ENCODE assay signal across 9 cellular contexts in genomic region chr17:10149573-10150399, GRCh38. TPM values are rescaled to one million over a fixed set of nuclear protein-coding genes. Genes with fewer than 3 reads are reported as not detected.
A peak's percentile ranks its signal among the peaks of the same experiment; 100 is the strongest.
DNase-seq lines count a peak whose midpoint lies in the region; ATAC-seq and TF ChIP-seq lines count a peak whose summit lies in the region.
"Had no signal": no experiment of that assay in that cellular context is flagged by ENCODE, and none has a peak within 500 bp of the region (broad histone marks: within the 10 kb centered on the region; RNA-seq: fewer than 3 reads in every experiment).

No MANE protein-coding gene starts in this region.

- CTCF ChIA-PET in activated naive CD4-positive, alpha-beta T cell treated with anti-CD3 and anti-CD28 coated beads, Interleukin-2, amount 10 ng/mL, durations not matched to agents 7 days and 5 days (lab: Charles Lee): no interaction called here

- peak; percentile 38 for ATAC-seq in HG03442 (IDR thresholded peaks at IDR 0.05; ENCODE audit: unreplicated experiment)

- peaks cover 24% of the 10 kb centered on the region for H3K27me3 Mint-ChIP-seq in activated naive CD4-positive, alpha-beta T cell treated with anti-CD3 and anti-CD28 coated beads, Interleukin-2, amount 10 ng/mL, durations not matched to agents 7 days and 5 days

- no peak for DNase-seq in activated naive CD4-positive, alpha-beta T cell treated with anti-CD3 and anti-CD28 coated beads, Interleukin-2, amount 10 ng/mL, durations not matched to agents 7 days and 5 days
- DNase-seq in activated naive CD4-positive, alpha-beta T cell (lab: John Stamatoyannopoulos, UW): no peak
- DNase-seq in amniotic epithelial cell (ENCODE audit: low read depth) (peak; percentile 94), retinal pigment epithelial cell (ENCODE audit: low read depth) (peak; percentile 82), ovary (no peak), NCI-H2196 treated with DMSO at 0.1 percent for 48 hours (lab: John Stamatoyannopoulos, UW; ENCODE audit: unreplicated experiment) (no peak)
- DNase-seq in stimulated activated CD4-positive, alpha-beta T cell treated with anti-CD3 and anti-CD28 coated beads, Interleukin-12 subunit alpha, Interleukin-12 subunit beta, amount 100 ng/mL, for 4 hours: no peak
- DNase-seq: right cardiac atrium had no signal

- H3K4me3 ChIP-seq in retinal pigment epithelial cell (ENCODE audit: low read length) (no peak overlapping the region), ovary (no peak overlapping the region)

- no peak for TF ChIP-seq POLR2A in ovary (IDR thresholded peaks at IDR 0.05)

- H3K27me3 ChIP-seq in ovary: no peaks in the 10 kb centered on the region

- peaks cover 15% of the 10 kb centered on the region for H3K4me1 Mint-ChIP-seq in activated naive CD4-positive, alpha-beta T cell treated with anti-CD3 and anti-CD28 coated beads, Interleukin-2, amount 10 ng/mL, durations not matched to agents 7 days and 5 days

- TF ChIP-seq EP300 in ovary (IDR thresholded peaks at IDR 0.05): no peak

- H3K4me3 Mint-ChIP-seq in activated naive CD4-positive, alpha-beta T cell treated with anti-CD3 and anti-CD28 coated beads, Interleukin-2, amount 10 ng/mL, durations not matched to agents 7 days and 5 days: no peak overlapping the region

- WGBS in ovary, 3 donors: 74 to 80% (median 78%) methylated on average over 8 of the region's 8 CpGs

- TF ChIP-seq CTCF in retinal pigment epithelial cell (conservative IDR thresholded peaks at IDR 0.05; ENCODE audit: low read depth, low read length) (no peak), ovary (IDR thresholded peaks at IDR 0.05) (no peak)

- H3K9me3 ChIP-seq in ovary: no peaks in the 10 kb centered on the region

- no peaks in the 10 kb centered on the region for H3K36me3 ChIP-seq in ovary

- no peak overlapping the region for H3K27ac ChIP-seq in ovary

- peak overlapping the region; percentile 5 for H3K27ac Mint-ChIP-seq in activated naive CD4-positive, alpha-beta T cell treated with anti-CD3 and anti-CD28 coated beads, Interleukin-2, amount 10 ng/mL, durations not matched to agents 7 days and 5 days

- H3K4me1 ChIP-seq in ovary (ENCODE audit: insufficient read depth): peaks cover 2% of the 10 kb centered on the region

- H3K36me3 Mint-ChIP-seq in activated naive CD4-positive, alpha-beta T cell treated with anti-CD3 and anti-CD28 coated beads, Interleukin-2, amount 10 ng/mL, durations not matched to agents 7 days and 5 days: no peaks in the 10 kb centered on the region

- intact Hi-C loops in ovary (cut with DNase I): no loop called here

- peaks cover 3% of the 10 kb centered on the region for H3K9me3 Mint-ChIP-seq in activated naive CD4-positive, alpha-beta T cell treated with anti-CD3 and anti-CD28 coated beads, Interleukin-2, amount 10 ng/mL, durations not matched to agents 7 days and 5 days

RNA-seq across cellular contexts. Expression of gene GAS7, which starts 48.6 kb away (rescaled TPM):
- 10 to 100 TPM in 6 of 7 donors, 1 to 10 TPM in 1; 9.1 to 48.0 (median 24.2) TPM for total RNA-seq in ovary
- polyA plus RNA-seq in ovary: 10 to 100 TPM in 1 of 2 donors, 1 to 10 TPM in 1; 7.1 to 28.8 TPM

Comparison
In these comparisons a context has a peak if more than half of its experiments do, and no peak if none do; other contexts are left out.
1. DNase-seq: peak in amniotic epithelial cell (single experiment) and retinal pigment epithelial cell (single experiment); none in activated naive CD4-positive, alpha-beta T cell treated with anti-CD3 and anti-CD28 coated beads, Interleukin-2, amount 10 ng/mL, durations not matched to agents 7 days and 5 days (single experiment), activated naive CD4-positive, alpha-beta T cell (0 of 4), ovary (0 of 5), NCI-H2196 treated with DMSO at 0.1 percent for 48 hours (single experiment) and stimulated activated CD4-positive, alpha-beta T cell treated with anti-CD3 and anti-CD28 coated beads, Interleukin-12 subunit alpha, Interleukin-12 subunit beta, amount 100 ng/mL, for 4 hours (single experiment).